Comparison of ENCODE assay signal across 17 cellular contexts in the genomic region with DNA sequence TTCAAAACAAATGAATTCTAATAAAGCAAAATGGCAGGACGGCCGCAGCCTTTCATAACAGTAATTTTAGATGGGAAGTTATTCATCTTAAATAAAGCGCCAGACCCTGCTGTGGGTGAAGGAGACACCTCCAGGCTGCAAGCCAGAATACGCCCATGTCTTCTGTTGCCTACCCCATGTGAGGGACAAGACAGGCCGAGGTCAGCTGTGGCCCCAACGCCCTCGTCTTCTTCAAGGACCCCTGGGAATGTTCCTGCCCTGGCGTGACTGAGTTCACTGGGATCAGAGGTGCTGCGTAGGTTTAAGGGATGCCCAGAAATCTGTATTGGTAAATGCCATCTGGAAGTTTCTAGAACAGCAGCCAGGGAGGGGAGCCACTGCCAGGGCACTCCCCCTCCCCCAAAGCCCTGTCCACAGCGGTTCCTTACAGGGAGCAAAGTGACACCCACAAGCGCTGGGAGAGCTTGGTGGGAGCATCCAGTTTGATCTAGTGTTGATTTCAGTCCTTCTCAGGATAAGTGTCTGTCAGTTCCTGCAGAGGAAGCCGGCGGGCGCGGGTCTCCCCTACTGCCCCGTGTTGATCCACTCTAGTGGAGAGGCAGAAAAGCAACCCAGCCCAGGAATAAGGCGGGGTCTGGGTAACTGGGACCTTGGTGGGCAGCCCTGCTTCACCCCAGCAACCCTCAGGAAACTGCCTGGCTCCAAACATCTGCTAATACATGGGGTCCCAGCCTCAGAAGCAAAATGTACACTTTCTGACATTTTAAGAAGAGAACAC. TPM values are rescaled to one million over a fixed set of nuclear protein-coding genes. Genes with fewer than 3 reads are reported as not detected.
DNase-seq lines count a peak whose midpoint lies in the region; TF ChIP-seq lines count a peak whose summit lies in the region.
"Had no signal": no experiment of that assay in that cellular context is flagged by ENCODE, and none has a peak within 500 bp of the region (broad histone marks: within the 10 kb centered on the region; RNA-seq: fewer than 3 reads in every experiment).

No MANE protein-coding gene starts in this region.

- H3K4me3 ChIP-seq in coronary artery (no peak overlapping the region), mammary epithelial cell (replicated peaks in 1 of 3; ENCODE audit: insufficient read depth in 1 of 3, low read depth in 2 of 3, low read length in 3 of 3) (no peak overlapping the region)
- H3K4me3 ChIP-seq: GM12878, GM23248 had no signal

- H2AFZ ChIP-seq in mammary epithelial cell (ENCODE audit: low read depth, low read length), result no peak overlapping the region
- H2AFZ ChIP-seq: GM23248 had no signal

- no peaks in the 10 kb centered on the region for H3K36me3 ChIP-seq in mammary epithelial cell (ENCODE audit: insufficient read depth, low read length)

- H3K4me1 ChIP-seq in mammary epithelial cell (ENCODE audit: insufficient read depth, low read length), result no peaks in the 10 kb centered on the region

- dilution Hi-C loops in mammary epithelial cell (cut with HindIII; ENCODE audit: low sequenced_read_pairs), result no loop called here

- no peaks in the 10 kb centered on the region for H3K9me3 ChIP-seq in mammary epithelial cell (replicated peaks; ENCODE audit: insufficient read depth, low read length)

- H3K27me3 Mint-ChIP-seq in activated T-helper 2 cell treated with anti-CD3 and anti-CD28 coated beads, Interferon-gamma antibody, Interleukin-2, Interleukin-4, amounts not matched to agents 10 μg/mL and 5 μg/mL and 100 μg/mL, durations not matched to agents 14 hours and 24 hours and 36 hours (ENCODE audit: low read depth), result peaks cover 4% of the 10 kb centered on the region

- no peak overlapping the region for H3K4me2 ChIP-seq in mammary epithelial cell (ENCODE audit: insufficient read depth, low read depth, low read length)

- no peaks in the 10 kb centered on the region for H4K20me1 ChIP-seq in mammary epithelial cell (ENCODE audit: insufficient read depth, low read length)

- DNase-seq in activated CD8-positive, alpha-beta memory T cell treated with anti-CD3 and anti-CD28 coated beads for 24 hours, result peak; percentile 32
- no peak for DNase-seq in activated CD8-positive, alpha-beta memory T cell treated with anti-CD3 and anti-CD28 coated beads, Interleukin-2, amount 50 U/mL, for 48 hours
- peak; percentile 52 for DNase-seq in coronary artery (ENCODE audit: low spot score)
- DNase-seq in mesenteric fat pad (ENCODE audit: low spot score), result peak; percentile 81
- DNase-seq in NOMO-1 treated with dmso at 0.1 percent for 144 hours (lab: John Stamatoyannopoulos, UW; ENCODE audit: unreplicated experiment), result no peak
- DNase-seq in mammary epithelial cell, result no peak
- DNase-seq in activated T-helper 2 cell treated with anti-CD3 and anti-CD28 coated beads, Interferon-gamma antibody, Interleukin-2, Interleukin-4, amounts not matched to agents 10 μg/mL and 5 μg/mL and 100 μg/mL, durations not matched to agents 14 hours and 24 hours and 36 hours (ENCODE audit: low spot score), result no peak
- DNase-seq: AML-193; C1 segment of cervical spinal cord; CD4-positive, alpha-beta T cell; DMS79; GM23248; H9; IMR-90 had no signal

- H3K9me3 Mint-ChIP-seq in activated T-helper 2 cell treated with anti-CD3 and anti-CD28 coated beads, Interferon-gamma antibody, Interleukin-2, Interleukin-4, amounts not matched to agents 10 μg/mL and 5 μg/mL and 100 μg/mL, durations not matched to agents 14 hours and 24 hours and 36 hours, result no peaks in the 10 kb centered on the region
- H3K9me3 Mint-ChIP-seq: CD4-positive, alpha-beta T cell; H9 had no signal

- H3K4me3 Mint-ChIP-seq in activated T-helper 2 cell treated with anti-CD3 and anti-CD28 coated beads, Interferon-gamma antibody, Interleukin-2, Interleukin-4, amounts not matched to agents 10 μg/mL and 5 μg/mL and 100 μg/mL, durations not matched to agents 14 hours and 24 hours and 36 hours (ENCODE audit: low read depth), result no peak overlapping the region
- H3K4me3 Mint-ChIP-seq: CD4-positive, alpha-beta T cell; H9 had no signal

- H3K79me2 ChIP-seq in mammary epithelial cell (ENCODE audit: insufficient read depth, low read length), result no peaks in the 10 kb centered on the region

- H3K9ac ChIP-seq in mammary epithelial cell (ENCODE audit: insufficient read depth, low read length), result no peak overlapping the region
- H3K9ac ChIP-seq: GM23248 had no signal

- no peak overlapping the region for H3K27ac Mint-ChIP-seq in activated T-helper 2 cell treated with anti-CD3 and anti-CD28 coated beads, Interferon-gamma antibody, Interleukin-2, Interleukin-4, amounts not matched to agents 10 μg/mL and 5 μg/mL and 100 μg/mL, durations not matched to agents 14 hours and 24 hours and 36 hours
- H3K27ac Mint-ChIP-seq: CD4-positive, alpha-beta T cell had no signal

- in situ Hi-C loops in mammary epithelial cell (cut with MboI; ENCODE audit: low sequenced_read_pairs in 2 of 2), result no loop called here

- H3K4me1 Mint-ChIP-seq in activated T-helper 2 cell treated with anti-CD3 and anti-CD28 coated beads, Interferon-gamma antibody, Interleukin-2, Interleukin-4, amounts not matched to agents 10 μg/mL and 5 μg/mL and 100 μg/mL, durations not matched to agents 14 hours and 24 hours and 36 hours (ENCODE audit: low read depth), result no peaks in the 10 kb centered on the region

- 88% methylated on average over 12 of the region's 17 CpGs for WGBS in mammary epithelial cell (ENCODE audit: low coverage, missing lambda C conversion rate)

- TF ChIP-seq CTCF in coronary artery (IDR thresholded peaks at IDR 0.05) (no peak), mammary epithelial cell (conservative IDR thresholded peaks at IDR 0.05 in 1 of 2, IDR thresholded peaks at IDR 0.05 in 1 of 2; ENCODE audit: extremely low read depth in 1 of 2, insufficient read depth in 1 of 2, low read depth in 1 of 2, low read length in 2 of 2) (no peak)

- BruUV-seq in mammary epithelial cell (replicated peaks; lab: Mats Ljungman, UMichigan), result no TSS peak

- CTCF ChIA-PET in mammary epithelial cell (lab: Charles Lee; ENCODE audit: low non-redundant PET), result interaction anchor here (0.6 kb wide), 1 partner anchor 1509 kb away, joined by 13 read pairs; no protein-coding TSS in a partner anchor

- intact Hi-C loops in mammary epithelial cell (cut with micrococcal nuclease), result no loop called here
- intact Hi-C loops in activated T-helper 2 cell treated with anti-CD3 and anti-CD28 coated beads, Interferon-gamma antibody, Interleukin-2, Interleukin-4, amounts not matched to agents 10 μg/mL and 5 μg/mL and 100 μg/mL, durations not matched to agents 14 hours and 24 hours and 36 hours (cut with micrococcal nuclease), result no loop called here

- no peaks in the 10 kb centered on the region for H3K27me3 ChIP-seq in mammary epithelial cell (ENCODE audit: insufficient read depth, low read length)

- H3K27ac ChIP-seq in coronary artery, result no peak overlapping the region
- H3K27ac ChIP-seq in mammary epithelial cell (ENCODE audit: insufficient read depth, low read depth, low read length), result no peak overlapping the region
- H3K27ac ChIP-seq: 22Rv1, GM23248 had no signal

- no peaks in the 10 kb centered on the region for H3K36me3 Mint-ChIP-seq in activated T-helper 2 cell treated with anti-CD3 and anti-CD28 coated beads, Interferon-gamma antibody, Interleukin-2, Interleukin-4, amounts not matched to agents 10 μg/mL and 5 μg/mL and 100 μg/mL, durations not matched to agents 14 hours and 24 hours and 36 hours (ENCODE audit: low read depth)

RNA-seq across cellular contexts. Expression of a gene that starts 20.6 kb away (rescaled TPM):
- 0.22 TPM for total RNA-seq in mesenteric fat pad
- total RNA-seq in mammary epithelial cell, result under 1 TPM in 1 of 2 donors, not detected in 1; under 0.01 TPM
- not detected for polyA plus RNA-seq in mammary epithelial cell
- not detected for polyA minus RNA-seq in mammary epithelial cell
- not detected in 2 replicates for total RNA-seq in activated T-helper 2 cell treated with anti-CD3 and anti-CD28 coated beads, Interferon-gamma antibody, Interleukin-2, Interleukin-4, amounts not matched to agents 10 μg/mL and 5 μg/mL and 100 μg/mL, durations not matched to agents 14 hours and 24 hours and 36 hours
- total RNA-seq: CD4-positive, alpha-beta T cell; GM12878; HT-29 had no signal
- polyA plus RNA-seq: GM23248, IMR-90 had no signal

RNA-seq across cellular contexts. Expression of a gene that starts 42.3 kb away (rescaled TPM):
- 6.1 TPM for total RNA-seq in mesenteric fat pad
- under 1 TPM; 0.17 to 0.28 TPM for total RNA-seq in mammary epithelial cell
- polyA plus RNA-seq in mammary epithelial cell, result 0.17 TPM
- not detected for polyA minus RNA-seq in mammary epithelial cell
- 0.16 and 0.78 TPM in 2 replicates for total RNA-seq in activated T-helper 2 cell treated with anti-CD3 and anti-CD28 coated beads, Interferon-gamma antibody, Interleukin-2, Interleukin-4, amounts not matched to agents 10 μg/mL and 5 μg/mL and 100 μg/mL, durations not matched to agents 14 hours and 24 hours and 36 hours
- total RNA-seq: CD4-positive, alpha-beta T cell; HT-29 had no signal

Comparison
In these comparisons a context has a peak if more than half of its experiments do, and no peak if none do; other contexts are left out.
1. DNase-seq: peak in activated CD8-positive, alpha-beta memory T cell treated with anti-CD3 and anti-CD28 coated beads for 24 hours (single experiment), coronary artery (single experiment) and mesenteric fat pad (single experiment); none in activated CD8-positive, alpha-beta memory T cell treated with anti-CD3 and anti-CD28 coated beads, Interleukin-2, amount 50 U/mL, for 48 hours (single experiment), NOMO-1 treated with dmso at 0.1 percent for 144 hours (single experiment), mammary epithelial cell (single experiment) and activated T-helper 2 cell treated with anti-CD3 and anti-CD28 coated beads, Interferon-gamma antibody, Interleukin-2, Interleukin-4, amounts not matched to agents 10 μg/mL and 5 μg/mL and 100 μg/mL, durations not matched to agents 14 hours and 24 hours and 36 hours (single experiment).